ENCODE assay signal across 29 cellular contexts in the genomic region with DNA sequence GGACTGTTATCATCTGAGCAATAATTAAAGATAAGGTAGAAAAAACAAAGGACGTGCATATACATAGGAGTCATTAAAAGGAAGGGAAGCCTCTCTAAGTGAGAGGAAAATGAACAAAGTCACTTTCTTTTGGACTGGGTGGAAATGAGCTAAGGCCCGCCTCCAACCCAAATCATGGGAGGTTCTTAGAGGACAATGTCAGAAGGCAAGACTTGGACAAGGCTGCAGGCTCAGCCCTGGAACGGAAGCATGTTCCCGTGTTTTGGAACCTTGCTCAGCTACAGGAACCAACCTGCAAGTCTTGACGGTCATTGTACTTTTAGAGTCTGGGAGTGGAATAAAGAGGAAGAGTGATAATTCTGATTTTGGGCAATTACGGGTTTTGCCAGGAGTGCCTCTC. TPM values are rescaled to one million over a fixed set of nuclear protein-coding genes. Genes with fewer than 3 reads are reported as not detected.
"Had no signal": no experiment of that assay in that cellular context is flagged by ENCODE, and none has a peak within 500 bp of the region (broad histone marks: within the 10 kb centered on the region; RNA-seq: fewer than 3 reads in every experiment).

No MANE protein-coding gene starts in this region.

- DNase-seq: dermis blood vessel endothelial cell; dorsolateral prefrontal cortex; effector CD4-positive, alpha-beta T cell; effector memory CD8-positive, alpha-beta T cell; endodermal cell; erythroblast; foreskin keratinocyte; heart left ventricle; hypothalamus; immature natural killer cell; islet precursor cell; kidney; kidney glomerular epithelial cell; left colon; left ventricle myocardium inferior; lower lobe of right lung; mesenchymal stem cell; mucosa of descending colon; naive B cell had no signal

- H3K36me3 ChIP-seq: esophagus muscularis mucosa, gastroesophageal sphincter, heart left ventricle, left ventricle myocardium inferior, lower lobe of right lung had no signal

- FAIRE-seq: colon, endometrium, frontal cortex, kidney had no signal

- H3K27me3 ChIP-seq: dorsolateral prefrontal cortex, esophagus muscularis mucosa, gastroesophageal sphincter, heart left ventricle, hepatocyte had no signal

- ATAC-seq: effector memory CD8-positive, alpha-beta T cell; foreskin keratinocyte; gastroesophageal sphincter; heart left ventricle; left colon; left lobe of liver; lower lobe of right lung; mucosa of descending colon had no signal

- H3K4me3 ChIP-seq: coronary artery, dorsolateral prefrontal cortex, esophagus muscularis mucosa, gastroesophageal sphincter, heart left ventricle, hepatocyte, left ventricle myocardium inferior, lower lobe of right lung, mucosa of descending colon had no signal

- H3K4me1 ChIP-seq: esophagus muscularis mucosa, foreskin keratinocyte, gastroesophageal sphincter, left ventricle myocardium inferior, lower lobe of right lung had no signal

- H3K27ac ChIP-seq: coronary artery, dorsolateral prefrontal cortex, epithelial cell of prostate, esophagus muscularis mucosa, foreskin keratinocyte, gastroesophageal sphincter, heart left ventricle, left ventricle myocardium inferior, lower lobe of right lung had no signal

- H3K9me3 ChIP-seq: esophagus muscularis mucosa, gastroesophageal sphincter, heart left ventricle, left ventricle myocardium inferior, lower lobe of right lung, mucosa of descending colon had no signal

RNA-seq across cellular contexts. Expression of gene EPB41L3, which starts 59.4 kb away (rescaled TPM):
- total RNA-seq: myocyte had no signal
